In the genomic region with DNA sequence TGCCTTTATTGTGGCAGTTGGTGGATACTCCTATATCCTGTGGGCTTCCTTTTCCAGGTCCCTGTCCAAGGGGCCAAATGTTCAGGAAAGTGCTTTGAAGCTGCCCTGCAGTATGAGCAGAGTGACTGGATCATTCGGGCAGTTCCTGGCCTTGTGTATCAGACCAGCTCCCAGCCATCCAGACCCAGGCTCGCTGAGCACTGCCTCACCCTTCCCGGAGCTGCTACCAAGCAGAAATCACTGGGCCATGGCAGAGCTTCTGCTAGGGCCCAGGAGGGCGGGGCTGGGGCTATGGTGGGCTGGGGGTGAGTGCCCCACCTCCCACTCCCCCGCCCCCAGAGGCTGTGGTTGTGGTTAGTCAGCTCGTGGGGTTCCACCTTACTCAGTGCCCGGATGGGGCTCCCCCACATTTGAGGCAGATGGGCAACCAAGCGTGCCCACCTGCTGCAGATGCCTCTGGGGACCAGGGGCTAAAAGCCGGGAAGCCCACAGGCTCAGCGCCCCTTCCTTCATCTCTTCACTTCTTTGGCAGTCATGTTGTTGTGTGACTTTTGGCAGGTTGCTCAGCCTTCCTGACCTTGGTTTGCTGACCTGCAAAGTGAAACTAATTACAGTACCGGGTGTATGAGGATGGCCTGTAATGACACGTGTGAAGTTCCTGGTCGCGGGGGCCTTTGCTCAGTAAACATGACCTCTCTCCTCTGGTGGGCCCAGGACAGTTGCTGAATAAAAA, we compare ENCODE assay signal across 8 cellular contexts. TPM values are rescaled to one million over a fixed set of nuclear protein-coding genes. Genes with fewer than 3 reads are reported as not detected.
DNase-seq lines count a peak whose midpoint lies in the region; ATAC-seq and TF ChIP-seq lines count a peak whose summit lies in the region.

No MANE protein-coding gene starts in this region.

- peak overlapping the region; percentile 58 for H2AFZ ChIP-seq in Loucy (ENCODE audit: low read length)

- no peak for DNase-seq in coronary artery (ENCODE audit: low spot score)
- DNase-seq in stimulated activated naive CD8-positive, alpha-beta T cell treated with anti-CD3 and anti-CD28 coated beads, Interleukin-15, Interleukin-2, amounts not matched to agents 100 U/mL and 50 U/mL, for 24 hours, result peak; percentile 81
- no peak for DNase-seq in ureter (ENCODE audit: low spot score)
- no peak for DNase-seq in KG1 (lab: John Stamatoyannopoulos, UW)
- DNase-seq in RKO (ENCODE audit: low spot score), result no peak

- peak overlapping the region; percentile 10 for H3K9ac ChIP-seq in Loucy (ENCODE audit: low read depth, low read length, poor library complexity, severe bottlenecking)

- peak overlapping the region; percentile 87 to 90 for H3K27ac ChIP-seq in coronary artery

- no peaks in the 10 kb centered on the region for H3K79me2 ChIP-seq in Loucy (ENCODE audit: insufficient read depth, low read length)

- peaks cover 27% of the 10 kb centered on the region for H3K4me1 ChIP-seq in Loucy (ENCODE audit: insufficient read depth, low read length, poor library complexity, severe bottlenecking)

- no peaks in the 10 kb centered on the region for H3K9me3 ChIP-seq in Loucy (ENCODE audit: insufficient read depth, low read depth, low read length)

- H3K9me2 ChIP-seq in Loucy (replicated peaks; ENCODE audit: low read depth, low read length), result no peaks in the 10 kb centered on the region

- H3K4me3 ChIP-seq in Loucy (ENCODE audit: low read length, poor library complexity, severe bottlenecking), result peak overlapping the region; percentile 51
- peak overlapping the region; percentile 4 for H3K4me3 ChIP-seq in coronary artery

- H3K4me2 ChIP-seq in Loucy (ENCODE audit: low read depth, low read length, poor library complexity, severe bottlenecking), result peak overlapping the region; percentile 68

- H3K36me3 ChIP-seq in Loucy (ENCODE audit: insufficient read depth, low read length), result no peaks in the 10 kb centered on the region

- TF ChIP-seq CTCF in Loucy (conservative IDR thresholded peaks at IDR 0.05; ENCODE audit: low read length), result no peak
- no peak for TF ChIP-seq CTCF in coronary artery (IDR thresholded peaks at IDR 0.05)

- no peaks in the 10 kb centered on the region for H4K20me1 ChIP-seq in Loucy (ENCODE audit: insufficient read depth, low read length, poor library complexity, severe bottlenecking)

- ATAC-seq in GM21619 (IDR thresholded peaks at IDR 0.05; ENCODE audit: unreplicated experiment), result peak; percentile 59
- ATAC-seq in stimulated activated naive CD8-positive, alpha-beta T cell treated with anti-CD3 and anti-CD28 coated beads, Interleukin-15, Interleukin-2, amounts not matched to agents 100 U/mL and 50 U/mL, for 24 hours, result peak; percentile 46

- no peaks in the 10 kb centered on the region for H3K27me3 ChIP-seq in Loucy (ENCODE audit: insufficient read depth, low read length, poor library complexity, severe bottlenecking)

- peak; percentile 20 for TF ChIP-seq POLR2A in GM15510 (IDR thresholded peaks at IDR 0.05; ENCODE audit: borderline replicate concordance, extremely low read depth, insufficient read length)

- H3F3A ChIP-seq in Loucy (ENCODE audit: low read depth), result no peaks in the 10 kb centered on the region

RNA-seq across cellular contexts. Expression of gene LRRC32, which starts 2.0 kb away (rescaled TPM):
- total RNA-seq in ureter, result 83.7 TPM
